In the genomic region with DNA sequence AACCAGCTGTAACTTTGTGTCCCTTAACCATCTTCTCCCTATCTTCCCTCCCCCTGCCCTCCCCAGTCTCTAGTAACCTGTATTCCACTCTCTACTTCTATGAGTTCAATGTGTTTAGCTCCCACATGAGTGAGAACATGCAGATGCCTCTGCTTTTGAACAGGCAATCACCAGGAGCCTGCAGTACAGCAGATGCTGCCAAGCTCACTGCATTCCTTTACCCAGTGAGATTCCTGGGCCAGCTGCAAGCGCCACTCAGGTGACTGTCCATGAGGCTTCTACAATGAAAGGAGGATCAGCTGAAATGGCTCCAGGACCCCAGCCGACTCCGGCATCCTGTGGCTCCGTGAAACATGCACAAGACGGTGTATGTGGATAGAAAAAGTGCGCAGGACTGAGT, we compare ENCODE assay signal across 25 cellular contexts. TPM values are rescaled to one million over a fixed set of nuclear protein-coding genes. Genes with fewer than 3 reads are reported as not detected.
"Had no signal": no experiment of that assay in that cellular context is flagged by ENCODE, and none has a peak within 500 bp of the region (broad histone marks: within the 10 kb centered on the region; RNA-seq: fewer than 3 reads in every experiment).

No MANE protein-coding gene starts in this region.

- FAIRE-seq: bronchial epithelial cell had no signal

- H3K9me3 ChIP-seq: adrenal gland, ascending aorta, body of pancreas, MG63, Peyer's patch had no signal

- H3K4me3 ChIP-seq: adrenal gland, ascending aorta, body of pancreas, MG63, Peyer's patch had no signal

- H3K27me3 ChIP-seq: adrenal gland, ascending aorta, body of pancreas, MG63, Peyer's patch had no signal

- H3K9me3 Mint-ChIP-seq: activated CD4-positive, alpha-beta memory T cell treated with anti-CD3 and anti-CD28 coated beads, Interleukin-2, amount 10 ng/mL, durations not matched to agents 7 days and 5 days; activated naive CD8-positive, alpha-beta T cell treated with anti-CD3 and anti-CD28 coated beads, Interleukin-2, amount 10 ng/mL, durations not matched to agents 7 days and 5 days; activated T-cell treated with anti-CD3 and anti-CD28 coated beads, Interleukin-2, amount 50 U/mL, for 72 hours had no signal

- H3K27me3 Mint-ChIP-seq: activated naive CD8-positive, alpha-beta T cell treated with anti-CD3 and anti-CD28 coated beads, Interleukin-2, amount 10 ng/mL, durations not matched to agents 7 days and 5 days had no signal

- H3K36me3 ChIP-seq: adrenal gland, ascending aorta, MG63, Peyer's patch, WERI-Rb-1 had no signal

- H3K4me1 ChIP-seq: ascending aorta, body of pancreas had no signal

- DNase-seq: activated CD4-positive, alpha-beta memory T cell treated with anti-CD3 and anti-CD28 coated beads, Interleukin-2, amount 10 ng/mL, durations not matched to agents 7 days and 5 days; activated CD4-positive, alpha-beta T cell treated with anti-CD3 and anti-CD28 coated beads for 36 hours; activated CD4-positive, alpha-beta T cell treated with anti-CD3 and anti-CD28 coated beads, Interleukin-2, amount 50 U/mL, for 1 hour; activated naive CD4-positive, alpha-beta T cell treated with anti-CD3 and anti-CD28 coated beads, Interleukin-2, amount 50 U/mL, for 16 hours; activated naive CD8-positive, alpha-beta T cell treated with anti-CD3 and anti-CD28 coated beads, Interleukin-2, amount 10 ng/mL, durations not matched to agents 7 days and 5 days; activated T-cell treated with anti-CD3 and anti-CD28 coated beads, Interleukin-2, amount 50 U/mL, for 72 hours; adrenal gland; body of pancreas; MG63; MV-4-11; NCI-H1092 treated with DMSO at 0.1 percent for 48 hours; NCI-H1417 treated with DMSO at 0.1 percent for 48 hours; NCI-H1694; NCI-H2029; NCI-H2107; NCI-H524; Peyer's patch; SIG-M5; T-helper 17 cell; T-helper 9 cell; WERI-Rb-1 had no signal

- H3K4me3 Mint-ChIP-seq: activated CD4-positive, alpha-beta memory T cell treated with anti-CD3 and anti-CD28 coated beads, Interleukin-2, amount 10 ng/mL, durations not matched to agents 7 days and 5 days; activated CD4-positive, alpha-beta T cell treated with anti-CD3 and anti-CD28 coated beads for 36 hours; activated naive CD8-positive, alpha-beta T cell treated with anti-CD3 and anti-CD28 coated beads, Interleukin-2, amount 10 ng/mL, durations not matched to agents 7 days and 5 days; activated T-cell treated with anti-CD3 and anti-CD28 coated beads, Interleukin-2, amount 50 U/mL, for 72 hours; T-helper 17 cell had no signal

- H3K4me1 Mint-ChIP-seq: activated CD4-positive, alpha-beta memory T cell treated with anti-CD3 and anti-CD28 coated beads, Interleukin-2, amount 10 ng/mL, durations not matched to agents 7 days and 5 days; activated CD4-positive, alpha-beta T cell treated with anti-CD3 and anti-CD28 coated beads for 36 hours; activated naive CD8-positive, alpha-beta T cell treated with anti-CD3 and anti-CD28 coated beads, Interleukin-2, amount 10 ng/mL, durations not matched to agents 7 days and 5 days had no signal

- H3K36me3 Mint-ChIP-seq: activated naive CD8-positive, alpha-beta T cell treated with anti-CD3 and anti-CD28 coated beads, Interleukin-2, amount 10 ng/mL, durations not matched to agents 7 days and 5 days had no signal

- H3K27ac Mint-ChIP-seq: activated CD4-positive, alpha-beta memory T cell treated with anti-CD3 and anti-CD28 coated beads, Interleukin-2, amount 10 ng/mL, durations not matched to agents 7 days and 5 days; activated CD4-positive, alpha-beta T cell treated with anti-CD3 and anti-CD28 coated beads for 36 hours; activated naive CD8-positive, alpha-beta T cell treated with anti-CD3 and anti-CD28 coated beads, Interleukin-2, amount 10 ng/mL, durations not matched to agents 7 days and 5 days; activated T-cell treated with anti-CD3 and anti-CD28 coated beads, Interleukin-2, amount 50 U/mL, for 72 hours; T-helper 17 cell had no signal

- H3K27ac ChIP-seq: adrenal gland, ascending aorta, body of pancreas, Peyer's patch, RWPE1, WERI-Rb-1 had no signal

- ATAC-seq: activated CD4-positive, alpha-beta T cell treated with anti-CD3 and anti-CD28 coated beads for 36 hours; activated T-cell treated with anti-CD3 and anti-CD28 coated beads, Interleukin-2, amount 50 U/mL, for 72 hours; body of pancreas; T-helper 17 cell had no signal

RNA-seq across cellular contexts. Expression of a gene that starts 15.7 kb away (rescaled TPM):
- total RNA-seq: activated CD4-positive, alpha-beta memory T cell treated with anti-CD3 and anti-CD28 coated beads, Interleukin-2, amount 10 ng/mL, durations not matched to agents 7 days and 5 days; activated CD4-positive, alpha-beta T cell treated with anti-CD3 and anti-CD28 coated beads for 36 hours; activated CD8-positive, alpha-beta memory T cell treated with anti-CD3 and anti-CD28 coated beads for 36 hours; activated naive CD8-positive, alpha-beta T cell treated with anti-CD3 and anti-CD28 coated beads, Interleukin-2, amount 10 ng/mL, durations not matched to agents 7 days and 5 days; activated T-cell treated with anti-CD3 and anti-CD28 coated beads, Interleukin-2, amount 50 U/mL, for 72 hours; T-helper 17 cell had no signal
